8 cellular contexts compared by ENCODE assay signal in the genomic region with DNA sequence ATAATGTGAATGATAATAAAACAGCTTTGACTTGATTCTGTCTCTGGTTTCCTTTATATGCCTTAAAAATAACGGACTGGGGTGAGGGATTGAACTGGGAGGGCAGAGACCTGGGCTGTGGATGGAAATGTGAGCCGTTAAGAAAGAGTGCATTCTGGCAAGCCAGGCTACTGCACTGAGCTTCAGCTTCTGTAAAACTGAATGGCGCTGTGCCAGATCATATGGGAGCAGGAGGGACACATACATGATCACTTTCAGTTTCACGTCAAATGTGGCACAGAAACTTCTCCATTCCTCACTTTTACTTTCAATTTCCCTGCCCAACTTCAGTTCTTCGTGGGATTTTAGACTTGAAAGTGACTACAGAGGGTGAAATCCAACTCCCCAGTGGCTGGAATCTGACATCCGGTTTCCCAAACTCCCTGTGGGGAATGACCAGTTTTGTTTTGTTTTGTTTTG.
DNase-seq lines count a peak whose midpoint lies in the region; ATAC-seq and TF ChIP-seq lines count a peak whose summit lies in the region.

No MANE protein-coding gene starts in this region.

- H3K27ac ChIP-seq in C4-2B, result peak overlapping the region; percentile 79
- H3K27ac ChIP-seq in HUES6 (ENCODE audit: low read depth, low read length), result no peak overlapping the region
- no peak overlapping the region for H3K27ac ChIP-seq in iPS-18a (ENCODE audit: low read length)

- peaks cover 36% of the 10 kb centered on the region for H3K4me1 ChIP-seq in HUES6 (ENCODE audit: control insufficient read depth, insufficient read depth, low read length)
- H3K4me1 ChIP-seq in iPS-18a (ENCODE audit: control insufficient read depth, low read depth, low read length), result peaks cover 13% of the 10 kb centered on the region

- H3K27me3 ChIP-seq in HUES6 (ENCODE audit: control insufficient read depth, insufficient read depth, low read length) (peaks cover 53% of the 10 kb centered on the region), iPS-18a (ENCODE audit: control insufficient read depth, insufficient read depth, low read length) (peaks cover 74% of the 10 kb centered on the region)

- H3K9me3 ChIP-seq in HUES6 (ENCODE audit: control insufficient read depth, insufficient read depth, low read depth, low read length), result no peaks in the 10 kb centered on the region
- H3K9me3 ChIP-seq in iPS-18a (ENCODE audit: control insufficient read depth, low read depth, low read length), result no peaks in the 10 kb centered on the region

- H3K4me3 ChIP-seq in HUES6 (ENCODE audit: low read depth, low read length), result peak overlapping the region; percentile 70
- peak overlapping the region; percentile 70 for H3K4me3 ChIP-seq in iPS-18a (ENCODE audit: low read length)

- TF ChIP-seq CTCF in C4-2B (conservative IDR thresholded peaks at IDR 0.05), result no peak

- H3K9ac ChIP-seq in HUES6 (ENCODE audit: low read length), result peak overlapping the region; percentile 44
- no peak overlapping the region for H3K9ac ChIP-seq in iPS-18a (ENCODE audit: low read length)

- H3K36me3 ChIP-seq in HUES6 (ENCODE audit: control insufficient read depth, insufficient read depth, low read length) (no peaks in the 10 kb centered on the region), iPS-18a (ENCODE audit: control insufficient read depth, low read depth, low read length) (no peaks in the 10 kb centered on the region)

- DNase-seq in T follicular helper cell (ENCODE audit: low read depth) (peak; percentile 68), amniotic epithelial cell (ENCODE audit: low read depth) (peak; percentile 76)
- peak; percentile 59 for DNase-seq in stimulated activated CD4-positive, alpha-beta T cell treated with anti-CD3 and anti-CD28 coated beads, Interleukin-12 subunit alpha, Interleukin-12 subunit beta, amount 100 ng/mL, for 4 hours

- peak; percentile 58 for ATAC-seq in GM19395 (IDR thresholded peaks at IDR 0.05; ENCODE audit: unreplicated experiment)
- ATAC-seq in HG03457 (IDR thresholded peaks at IDR 0.05; ENCODE audit: unreplicated experiment), result no peak
